23 cellular contexts compared by ENCODE assay signal in genomic region chr2:62565309-62565908, GRCh38.
"Had no signal": no experiment of that assay in that cellular context is flagged by ENCODE, and none has a peak within 500 bp of the region (broad histone marks: within the 10 kb centered on the region; RNA-seq: fewer than 3 reads in every experiment).

No MANE protein-coding gene starts in this region.

- H3K27ac ChIP-seq: esophagus squamous epithelium, heart left ventricle, left ventricle myocardium inferior, lower lobe of right lung, neural progenitor cell, testis, upper lobe of right lung, vagina had no signal

- DNase-seq: dermis blood vessel endothelial cell; esophagus squamous epithelium; heart left ventricle; hypothalamus; left ventricle myocardium inferior; lower lobe of right lung; midbrain; nucleus accumbens; pancreas; right cardiac atrium; stimulated activated CD4-positive, alpha-beta T cell treated with anti-CD3 and anti-CD28 coated beads, Interleukin-2, amount 100 ng/mL, for 24 hours; stimulated activated CD4-positive, alpha-beta T cell treated with anti-CD3 and anti-CD28 coated beads, Interleukin-4, amount 100 ng/mL, for 4 hours; stimulated activated naive B cell treated with anti-CD40 and anti-IgM and Interleukin-4, amounts not matched to agents 10 μg/mL and 1 μg/mL and 100 μg/mL, for 72 hours; stimulated activated naive CD8-positive, alpha-beta T cell treated with anti-CD3 and anti-CD28 coated beads, Interleukin-15, amount 100 ng/mL, for 72 hours; testis; upper lobe of right lung had no signal

- H3K27me3 ChIP-seq: pancreas, testis, tibial nerve, upper lobe of right lung, vagina had no signal

- H3K36me3 ChIP-seq: esophagus squamous epithelium, heart left ventricle, left ventricle myocardium inferior, lower lobe of right lung, neural progenitor cell, pancreas, tibial nerve, upper lobe of right lung, vagina had no signal

- H3K4me1 ChIP-seq: heart left ventricle had no signal

- H3K4me3 ChIP-seq: esophagus squamous epithelium, heart left ventricle, left ventricle myocardium inferior, lower lobe of right lung, neural progenitor cell, pancreas, testis, tibial nerve, upper lobe of right lung, vagina had no signal

- H3K9me3 ChIP-seq: esophagus squamous epithelium, heart left ventricle, left ventricle myocardium inferior, lower lobe of right lung, pancreas, testis, tibial nerve, upper lobe of right lung, vagina had no signal

- FAIRE-seq: colon, frontal cortex, keratinocyte, pancreas had no signal

- ATAC-seq: heart left ventricle; lower lobe of right lung; natural killer cell treated with Interleukin-12 subunit alpha and Interleukin-12 subunit beta and Interleukin-15 and Interleukin-18, amount 100 ng/mL, for 72 hours; right cardiac atrium; stimulated activated naive B cell treated with anti-CD40 and anti-IgM and Interleukin-4, amounts not matched to agents 10 μg/mL and 1 μg/mL and 100 μg/mL, for 72 hours; stimulated activated naive CD8-positive, alpha-beta T cell treated with anti-CD3 and anti-CD28 coated beads, Interleukin-15, amount 100 ng/mL, for 72 hours; upper lobe of right lung had no signal
